1 cellular context compared by ENCODE assay signal in the genomic region with DNA sequence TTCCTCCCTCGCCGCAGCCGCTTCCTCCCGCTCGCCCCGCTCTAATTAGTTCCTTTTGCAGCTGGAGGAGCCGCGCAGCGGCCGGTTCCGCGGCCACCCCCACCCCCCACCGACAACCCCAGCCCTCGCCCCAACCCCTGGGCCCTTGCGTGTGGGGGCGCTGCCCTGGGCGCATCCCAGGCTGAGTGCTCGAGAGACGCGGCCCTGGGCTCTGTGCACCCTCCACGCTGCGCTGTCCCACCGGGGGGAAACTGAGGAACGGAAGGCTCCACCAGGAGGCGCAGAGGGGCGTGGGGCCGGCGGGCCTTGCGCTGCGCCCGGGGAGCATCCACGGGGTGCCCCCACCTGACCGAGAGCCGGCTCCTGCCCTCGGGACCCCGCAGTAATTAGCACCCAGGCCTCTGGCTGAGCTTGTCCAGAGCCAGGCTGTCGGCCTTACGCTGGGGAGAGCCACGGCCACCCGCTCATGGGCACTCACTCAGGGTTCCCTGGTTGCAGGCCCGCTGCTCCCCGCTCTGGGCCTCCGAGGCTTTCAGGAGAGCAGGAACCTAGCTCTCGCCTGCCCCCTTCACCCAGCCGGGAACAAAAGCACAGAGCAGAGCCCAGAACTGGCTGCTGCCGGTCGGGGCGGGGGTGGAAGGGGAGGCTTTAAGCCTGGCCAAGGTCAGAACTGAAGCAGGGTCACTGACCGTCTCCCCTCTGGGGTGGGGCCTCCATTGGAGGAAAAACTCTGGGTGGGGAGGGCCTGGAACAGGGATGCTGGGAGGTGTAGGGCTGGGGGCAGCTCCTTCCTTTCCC.
A peak's percentile ranks its signal among the peaks of the same experiment; 100 is the strongest.
TF ChIP-seq lines count a peak whose summit lies in the region.

No MANE protein-coding gene starts in this region.

TF ChIP-seq in IMR-90, 13 proteins besides CTCF, POLR2A, EP300 and RAD21:
- TF ChIP-seq SMC3 (IDR thresholded peaks at IDR 0.05; ENCODE audit: low read depth, low read length): peak; percentile 56
- TF ChIP-seq FOS (IDR thresholded peaks at IDR 0.05; ENCODE audit: low read depth, low read length): no peak
- TF ChIP-seq, protein P1, sequence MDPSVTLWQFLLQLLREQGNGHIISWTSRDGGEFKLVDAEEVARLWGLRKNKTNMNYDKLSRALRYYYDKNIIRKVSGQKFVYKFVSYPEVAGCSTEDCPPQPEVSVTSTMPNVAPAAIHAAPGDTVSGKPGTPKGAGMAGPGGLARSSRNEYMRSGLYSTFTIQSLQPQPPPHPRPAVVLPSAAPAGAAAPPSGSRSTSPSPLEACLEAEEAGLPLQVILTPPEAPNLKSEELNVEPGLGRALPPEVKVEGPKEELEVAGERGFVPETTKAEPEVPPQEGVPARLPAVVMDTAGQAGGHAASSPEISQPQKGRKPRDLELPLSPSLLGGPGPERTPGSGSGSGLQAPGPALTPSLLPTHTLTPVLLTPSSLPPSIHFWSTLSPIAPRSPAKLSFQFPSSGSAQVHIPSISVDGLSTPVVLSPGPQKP (IDR thresholded peaks at IDR 0.05; ENCODE audit: borderline replicate concordance, low read depth, low read length): no peak
